ENCODE assay signal across 1 cellular context in the genomic region with DNA sequence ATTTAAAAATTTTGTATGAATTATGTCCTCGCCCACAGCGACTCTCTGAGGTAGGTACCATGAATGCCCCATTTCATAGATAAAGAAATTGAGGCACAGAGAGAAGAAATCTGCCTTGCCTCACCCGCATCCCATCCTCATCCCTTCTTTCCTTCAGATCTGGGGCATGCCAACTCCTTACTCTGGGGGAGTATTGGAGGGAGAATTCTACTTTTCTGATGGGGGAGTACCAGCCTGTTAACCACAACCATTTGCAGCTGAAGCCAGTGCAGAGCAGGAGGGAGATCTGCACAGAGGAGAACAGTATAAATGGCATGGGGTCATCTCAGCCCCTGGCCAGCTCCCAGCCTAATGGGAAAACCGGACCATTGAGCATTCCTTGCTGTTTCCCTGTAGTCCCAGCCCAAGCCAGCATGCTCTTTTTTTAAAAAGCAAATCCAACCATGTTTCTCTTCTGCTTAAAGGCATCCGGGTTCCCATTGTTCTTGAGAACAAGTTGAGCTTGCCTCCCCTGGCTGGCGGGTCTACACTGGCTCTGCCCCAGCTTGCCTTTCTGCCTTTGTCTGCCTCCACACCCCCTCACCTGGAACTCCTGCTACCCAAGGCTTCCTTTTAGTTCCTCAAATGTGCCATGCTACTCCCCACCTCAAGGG.
TF ChIP-seq lines count a peak whose summit lies in the region.

No MANE protein-coding gene starts in this region.

TF ChIP-seq in GM23338, 12 proteins besides CTCF, POLR2A, EP300 and RAD21:
- TF ChIP-seq, protein P1, sequence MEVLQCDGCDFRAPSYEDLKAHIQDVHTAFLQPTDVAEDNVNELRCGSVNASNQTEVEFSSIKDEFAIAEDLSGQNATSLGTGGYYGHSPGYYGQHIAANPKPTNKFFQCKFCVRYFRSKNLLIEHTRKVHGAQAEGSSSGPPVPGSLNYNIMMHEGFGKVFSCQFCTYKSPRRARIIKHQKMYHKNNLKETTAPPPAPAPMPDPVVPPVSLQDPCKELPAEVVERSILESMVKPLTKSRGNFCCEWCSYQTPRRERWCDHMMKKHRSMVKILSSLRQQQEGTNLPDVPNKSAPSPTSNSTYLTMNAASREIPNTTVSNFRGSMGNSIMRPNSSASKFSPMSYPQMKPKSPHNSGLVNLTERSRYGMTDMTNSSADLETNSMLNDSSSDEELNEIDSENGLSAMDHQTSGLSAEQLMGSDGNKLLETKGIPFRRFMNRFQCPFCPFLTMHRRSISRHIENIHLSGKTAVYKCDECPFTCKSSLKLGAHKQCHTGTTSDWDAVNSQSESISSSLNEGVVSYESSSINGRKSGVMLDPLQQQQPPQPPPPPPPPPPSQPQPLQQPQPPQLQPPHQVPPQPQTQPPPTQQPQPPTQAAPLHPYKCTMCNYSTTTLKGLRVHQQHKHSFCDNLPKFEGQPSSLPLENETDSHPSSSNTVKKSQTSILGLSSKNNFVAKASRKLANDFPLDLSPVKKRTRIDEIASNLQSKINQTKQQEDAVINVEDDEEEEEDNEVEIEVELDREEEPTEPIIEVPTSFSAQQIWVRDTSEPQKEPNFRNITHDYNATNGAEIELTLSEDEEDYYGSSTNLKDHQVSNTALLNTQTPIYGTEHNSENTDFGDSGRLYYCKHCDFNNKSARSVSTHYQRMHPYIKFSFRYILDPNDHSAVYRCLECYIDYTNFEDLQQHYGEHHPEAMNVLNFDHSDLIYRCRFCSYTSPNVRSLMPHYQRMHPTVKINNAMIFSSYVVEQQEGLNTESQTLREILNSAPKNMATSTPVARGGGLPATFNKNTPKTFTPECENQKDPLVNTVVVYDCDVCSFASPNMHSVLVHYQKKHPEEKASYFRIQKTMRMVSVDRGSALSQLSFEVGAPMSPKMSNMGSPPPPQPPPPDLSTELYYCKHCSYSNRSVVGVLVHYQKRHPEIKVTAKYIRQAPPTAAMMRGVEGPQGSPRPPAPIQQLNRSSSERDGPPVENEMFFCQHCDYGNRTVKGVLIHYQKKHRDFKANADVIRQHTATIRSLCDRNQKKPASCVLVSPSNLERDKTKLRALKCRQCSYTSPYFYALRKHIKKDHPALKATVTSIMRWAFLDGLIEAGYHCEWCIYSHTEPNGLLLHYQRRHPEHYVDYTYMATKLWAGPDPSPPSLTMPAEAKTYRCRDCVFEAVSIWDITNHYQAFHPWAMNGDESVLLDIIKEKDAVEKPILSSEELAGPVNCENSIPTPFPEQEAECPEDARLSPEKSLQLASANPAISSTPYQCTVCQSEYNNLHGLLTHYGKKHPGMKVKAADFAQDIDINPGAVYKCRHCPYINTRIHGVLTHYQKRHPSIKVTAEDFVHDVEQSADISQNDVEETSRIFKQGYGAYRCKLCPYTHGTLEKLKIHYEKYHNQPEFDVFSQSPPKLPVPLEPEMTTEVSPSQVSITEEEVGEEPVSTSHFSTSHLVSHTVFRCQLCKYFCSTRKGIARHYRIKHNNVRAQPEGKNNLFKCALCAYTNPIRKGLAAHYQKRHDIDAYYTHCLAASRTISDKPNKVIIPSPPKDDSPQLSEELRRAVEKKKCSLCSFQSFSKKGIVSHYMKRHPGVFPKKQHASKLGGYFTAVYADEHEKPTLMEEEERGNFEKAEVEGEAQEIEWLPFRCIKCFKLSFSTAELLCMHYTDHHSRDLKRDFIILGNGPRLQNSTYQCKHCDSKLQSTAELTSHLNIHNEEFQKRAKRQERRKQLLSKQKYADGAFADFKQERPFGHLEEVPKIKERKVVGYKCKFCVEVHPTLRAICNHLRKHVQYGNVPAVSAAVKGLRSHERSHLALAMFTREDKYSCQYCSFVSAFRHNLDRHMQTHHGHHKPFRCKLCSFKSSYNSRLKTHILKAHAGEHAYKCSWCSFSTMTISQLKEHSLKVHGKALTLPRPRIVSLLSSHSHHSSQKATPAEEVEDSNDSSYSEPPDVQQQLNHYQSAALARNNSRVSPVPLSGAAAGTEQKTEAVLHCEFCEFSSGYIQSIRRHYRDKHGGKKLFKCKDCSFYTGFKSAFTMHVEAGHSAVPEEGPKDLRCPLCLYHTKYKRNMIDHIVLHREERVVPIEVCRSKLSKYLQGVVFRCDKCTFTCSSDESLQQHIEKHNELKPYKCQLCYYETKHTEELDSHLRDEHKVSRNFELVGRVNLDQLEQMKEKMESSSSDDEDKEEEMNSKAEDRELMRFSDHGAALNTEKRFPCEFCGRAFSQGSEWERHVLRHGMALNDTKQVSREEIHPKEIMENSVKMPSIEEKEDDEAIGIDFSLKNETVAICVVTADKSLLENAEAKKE (CRISPR knock-in tag; IDR thresholded peaks at IDR 0.05), result no peak
- TF ChIP-seq, protein P2, sequence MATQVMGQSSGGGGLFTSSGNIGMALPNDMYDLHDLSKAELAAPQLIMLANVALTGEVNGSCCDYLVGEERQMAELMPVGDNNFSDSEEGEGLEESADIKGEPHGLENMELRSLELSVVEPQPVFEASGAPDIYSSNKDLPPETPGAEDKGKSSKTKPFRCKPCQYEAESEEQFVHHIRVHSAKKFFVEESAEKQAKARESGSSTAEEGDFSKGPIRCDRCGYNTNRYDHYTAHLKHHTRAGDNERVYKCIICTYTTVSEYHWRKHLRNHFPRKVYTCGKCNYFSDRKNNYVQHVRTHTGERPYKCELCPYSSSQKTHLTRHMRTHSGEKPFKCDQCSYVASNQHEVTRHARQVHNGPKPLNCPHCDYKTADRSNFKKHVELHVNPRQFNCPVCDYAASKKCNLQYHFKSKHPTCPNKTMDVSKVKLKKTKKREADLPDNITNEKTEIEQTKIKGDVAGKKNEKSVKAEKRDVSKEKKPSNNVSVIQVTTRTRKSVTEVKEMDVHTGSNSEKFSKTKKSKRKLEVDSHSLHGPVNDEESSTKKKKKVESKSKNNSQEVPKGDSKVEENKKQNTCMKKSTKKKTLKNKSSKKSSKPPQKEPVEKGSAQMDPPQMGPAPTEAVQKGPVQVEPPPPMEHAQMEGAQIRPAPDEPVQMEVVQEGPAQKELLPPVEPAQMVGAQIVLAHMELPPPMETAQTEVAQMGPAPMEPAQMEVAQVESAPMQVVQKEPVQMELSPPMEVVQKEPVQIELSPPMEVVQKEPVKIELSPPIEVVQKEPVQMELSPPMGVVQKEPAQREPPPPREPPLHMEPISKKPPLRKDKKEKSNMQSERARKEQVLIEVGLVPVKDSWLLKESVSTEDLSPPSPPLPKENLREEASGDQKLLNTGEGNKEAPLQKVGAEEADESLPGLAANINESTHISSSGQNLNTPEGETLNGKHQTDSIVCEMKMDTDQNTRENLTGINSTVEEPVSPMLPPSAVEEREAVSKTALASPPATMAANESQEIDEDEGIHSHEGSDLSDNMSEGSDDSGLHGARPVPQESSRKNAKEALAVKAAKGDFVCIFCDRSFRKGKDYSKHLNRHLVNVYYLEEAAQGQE (IDR thresholded peaks at IDR 0.05; ENCODE audit: unreplicated experiment), result no peak
- TF ChIP-seq POLR2AphosphoS5 (IDR thresholded peaks at IDR 0.05; ENCODE audit: low read depth) (no peak), STAT1 (IDR thresholded peaks at IDR 0.05; ENCODE audit: unreplicated experiment) (no peak), ZNF114 (CRISPR knock-in tag; IDR thresholded peaks at IDR 0.05) (no peak), JUNB (IDR thresholded peaks at IDR 0.05; ENCODE audit: unreplicated experiment) (no peak), NANOG (IDR thresholded peaks at IDR 0.05; ENCODE audit: borderline replicate concordance) (no peak), EZH2phosphoT487 (IDR thresholded peaks at IDR 0.05; ENCODE audit: unreplicated experiment) (no peak), ZNF331 (CRISPR knock-in tag; IDR thresholded peaks at IDR 0.05; ENCODE audit: low read depth) (no peak), EZH2 (IDR thresholded peaks at IDR 0.05; ENCODE audit: low read depth, unreplicated experiment) (no peak)
- TF ChIP-seq, protein P3, sequence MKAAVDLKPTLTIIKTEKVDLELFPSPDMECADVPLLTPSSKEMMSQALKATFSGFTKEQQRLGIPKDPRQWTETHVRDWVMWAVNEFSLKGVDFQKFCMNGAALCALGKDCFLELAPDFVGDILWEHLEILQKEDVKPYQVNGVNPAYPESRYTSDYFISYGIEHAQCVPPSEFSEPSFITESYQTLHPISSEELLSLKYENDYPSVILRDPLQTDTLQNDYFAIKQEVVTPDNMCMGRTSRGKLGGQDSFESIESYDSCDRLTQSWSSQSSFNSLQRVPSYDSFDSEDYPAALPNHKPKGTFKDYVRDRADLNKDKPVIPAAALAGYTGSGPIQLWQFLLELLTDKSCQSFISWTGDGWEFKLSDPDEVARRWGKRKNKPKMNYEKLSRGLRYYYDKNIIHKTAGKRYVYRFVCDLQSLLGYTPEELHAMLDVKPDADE (IDR thresholded peaks at IDR 0.05), result no peak
